ENCODE assay signal across 13 cellular contexts in the genomic region with DNA sequence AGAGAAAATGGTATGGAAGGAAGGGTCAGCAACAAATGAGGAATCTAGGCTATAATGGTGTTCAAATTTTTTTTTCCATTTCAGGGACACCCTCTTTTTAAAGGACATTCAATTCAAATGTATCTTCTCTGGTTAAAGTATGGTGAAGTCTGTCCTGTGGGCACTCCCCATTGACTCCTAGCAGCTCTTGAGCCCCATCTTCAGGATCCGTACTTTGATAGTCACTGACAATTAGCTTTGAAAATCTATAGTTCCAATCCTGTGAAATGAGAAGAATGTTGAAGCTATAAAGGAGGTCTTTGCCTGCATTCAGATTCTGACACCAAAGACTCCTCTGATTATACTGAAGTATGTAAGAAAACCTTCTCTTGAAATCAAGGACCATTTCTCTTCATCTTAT. TPM values are rescaled to one million over a fixed set of nuclear protein-coding genes. Genes with fewer than 3 reads are reported as not detected.
DNase-seq lines count a peak whose midpoint lies in the region; ATAC-seq and TF ChIP-seq lines count a peak whose summit lies in the region.
"Had no signal": no experiment of that assay in that cellular context is flagged by ENCODE, and none has a peak within 500 bp of the region (broad histone marks: within the 10 kb centered on the region; RNA-seq: fewer than 3 reads in every experiment).

No MANE protein-coding gene starts in this region.

- peaks cover 4% of the 10 kb centered on the region for H3K4me1 Mint-ChIP-seq in type B pancreatic cell (ENCODE audit: unreplicated experiment)
- H3K4me1 Mint-ChIP-seq: activated naive CD8-positive, alpha-beta T cell treated with anti-CD3 and anti-CD28 coated beads, Interleukin-2, amount 50 U/mL, for 24 hours had no signal

- no peaks in the 10 kb centered on the region for H3K9me3 Mint-ChIP-seq in type B pancreatic cell

- no peak overlapping the region for H3K27ac ChIP-seq in foreskin keratinocyte
- H3K27ac ChIP-seq: left lung, uterus had no signal

- no peaks in the 10 kb centered on the region for H3K27me3 ChIP-seq in foreskin keratinocyte
- H3K27me3 ChIP-seq: left lung, uterus had no signal

- no peaks in the 10 kb centered on the region for H3K27me3 Mint-ChIP-seq in type B pancreatic cell
- H3K27me3 Mint-ChIP-seq: activated naive CD8-positive, alpha-beta T cell treated with anti-CD3 and anti-CD28 coated beads, Interleukin-2, amount 50 U/mL, for 24 hours had no signal

- no peak overlapping the region for H3K27ac Mint-ChIP-seq in type B pancreatic cell
- H3K27ac Mint-ChIP-seq: activated naive CD8-positive, alpha-beta T cell treated with anti-CD3 and anti-CD28 coated beads, Interleukin-2, amount 50 U/mL, for 24 hours had no signal

- H3K36me3 Mint-ChIP-seq in type B pancreatic cell = no peaks in the 10 kb centered on the region

- H3K4me1 ChIP-seq in foreskin keratinocyte = no peaks in the 10 kb centered on the region
- H3K4me1 ChIP-seq: left lung, uterus had no signal

- ATAC-seq in foreskin keratinocyte = no peak
- ATAC-seq: activated naive CD8-positive, alpha-beta T cell treated with anti-CD3 and anti-CD28 coated beads, Interleukin-2, amount 50 U/mL, for 24 hours; left lung had no signal

- no peak overlapping the region for H3K4me3 Mint-ChIP-seq in type B pancreatic cell
- H3K4me3 Mint-ChIP-seq: activated naive CD8-positive, alpha-beta T cell treated with anti-CD3 and anti-CD28 coated beads, Interleukin-2, amount 50 U/mL, for 24 hours had no signal

- DNase-seq in SIG-M5 treated with dmso at 0.1 percent for 504 hours (lab: John Stamatoyannopoulos, UW; ENCODE audit: unreplicated experiment) (peak; percentile 4), SIG-M5 (lab: John Stamatoyannopoulos, UW) (no peak), NCI-H526 treated with DMSO at 0.1 percent for 48 hours (lab: John Stamatoyannopoulos, UW) (peak; percentile 29), foreskin keratinocyte (peak in 1 of 2 donors; percentile 11), type B pancreatic cell (ENCODE audit: extremely low spot score, unreplicated experiment) (no peak), GM03348 (ENCODE audit: low spot score) (no peak), NOMO-1 treated with DMSO at 0.1 percent for 48 hours (lab: John Stamatoyannopoulos, UW; ENCODE audit: unreplicated experiment) (no peak)
- DNase-seq in stimulated activated naive CD4-positive, alpha-beta T cell treated with Interleukin-2 at 50 U/mL for 16 hours (lab: John Stamatoyannopoulos, UW) = no peak
- DNase-seq: activated CD8-positive, alpha-beta memory T cell treated with anti-CD3 and anti-CD28 coated beads, Interleukin-2, amount 50 U/mL, for 48 hours; activated naive CD8-positive, alpha-beta T cell treated with anti-CD3 and anti-CD28 coated beads, Interleukin-2, amount 50 U/mL, for 24 hours; left lung; nucleus accumbens; uterus had no signal

- TF ChIP-seq CTCF in foreskin keratinocyte (conservative IDR thresholded peaks at IDR 0.05) (peak; percentile 47), type B pancreatic cell (conservative IDR thresholded peaks at IDR 0.05) (peak; percentile 41)

RNA-seq across cellular contexts. Expression of gene KCNH7, which starts 43.3 kb away (rescaled TPM):
- total RNA-seq in foreskin keratinocyte (not detected in 2 replicates), type B pancreatic cell (ENCODE audit: low replicate concordance) (6.3 and 9.9 TPM in 2 replicates)
- polyA plus RNA-seq in foreskin keratinocyte = not detected in 2 replicates
- total RNA-seq: left lung had no signal

Comparison
In these comparisons a context has a peak if more than half of its experiments do, and no peak if none do; other contexts are left out.
1. DNase-seq: peak in SIG-M5 treated with dmso at 0.1 percent for 504 hours (single experiment) and NCI-H526 treated with DMSO at 0.1 percent for 48 hours (single experiment); none in SIG-M5 (single experiment), type B pancreatic cell (single experiment), GM03348 (single experiment), stimulated activated naive CD4-positive, alpha-beta T cell treated with Interleukin-2 at 50 U/mL for 16 hours (single experiment) and NOMO-1 treated with DMSO at 0.1 percent for 48 hours (single experiment).